14 cellular contexts compared by ENCODE assay signal in the genomic region with DNA sequence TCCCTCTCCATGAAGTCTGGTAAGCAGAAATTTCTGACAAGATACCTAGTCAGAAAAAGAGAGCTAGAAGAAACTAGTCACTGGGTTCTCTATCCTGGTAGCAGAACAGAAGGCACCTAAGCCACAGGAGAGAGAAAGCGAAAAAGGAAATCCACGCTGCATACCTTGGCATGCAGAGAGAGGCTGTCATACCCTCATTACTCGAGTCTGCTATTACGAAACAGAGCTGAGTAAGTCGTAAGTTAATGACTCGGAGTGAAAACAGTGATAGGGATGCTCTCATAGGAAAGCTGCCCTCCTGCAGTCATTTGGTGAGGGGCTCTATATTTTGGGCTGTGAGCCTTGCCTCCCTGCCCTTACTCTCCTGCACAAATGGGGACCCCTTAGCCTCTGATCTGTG. TPM values are rescaled to one million over a fixed set of nuclear protein-coding genes. Genes with fewer than 3 reads are reported as not detected.
DNase-seq lines count a peak whose midpoint lies in the region; ATAC-seq and TF ChIP-seq lines count a peak whose summit lies in the region.
"Had no signal": no experiment of that assay in that cellular context is flagged by ENCODE, and none has a peak within 500 bp of the region (broad histone marks: within the 10 kb centered on the region; RNA-seq: fewer than 3 reads in every experiment).

No MANE protein-coding gene starts in this region.

- intact Hi-C loops in IMR-90 (cut with micrococcal nuclease), result no loop called here

- no peak overlapping the region for H3K4ac ChIP-seq in IMR-90 (ENCODE audit: low read depth, low read length)
- H3K4ac ChIP-seq in mesenchymal stem cell (ENCODE audit: low read depth in 1 of 2, low read length in 2 of 2), result no peak overlapping the region
- H3K4ac ChIP-seq in H9 (ENCODE audit: low read depth, low read length), result no peak overlapping the region

- no peak overlapping the region for H3K27ac Mint-ChIP-seq in H9
- H3K27ac Mint-ChIP-seq: stimulated activated naive CD8-positive, alpha-beta T cell treated with anti-CD3 and anti-CD28 coated beads, Interleukin-15, Interleukin-2, amounts not matched to agents 100 ng/mL and 50 ng/mL, for 24 hours; T-helper 2 cell treated with Interferon-gamma antibody and Interleukin-4, amounts not matched to agents 5 μg/mL and 100 μg/mL, for 36 hours had no signal

- no peak overlapping the region for H3K23ac ChIP-seq in IMR-90 (ENCODE audit: low read depth, low read length)
- H3K23ac ChIP-seq in mesenchymal stem cell (ENCODE audit: low read length in 2 of 2), result no peak overlapping the region
- H3K23ac ChIP-seq in H9 (ENCODE audit: insufficient read length, low read depth, low read length), result no peak overlapping the region

- H2BK120ac ChIP-seq in IMR-90 (ENCODE audit: low read depth, low read length) (no peak overlapping the region), mesenchymal stem cell (ENCODE audit: low read depth, low read length) (no peak overlapping the region), H9 (ENCODE audit: low read depth, low read length, poor library complexity, severe bottlenecking) (no peak overlapping the region)

- H4K5ac ChIP-seq in IMR-90 (ENCODE audit: low read depth, low read length) (no peak overlapping the region), H9 (ENCODE audit: insufficient read length, low read depth, low read length) (no peak overlapping the region)

- H4K91ac ChIP-seq in IMR-90 (ENCODE audit: insufficient read depth, low read depth, low read length), result no peak overlapping the region
- no peak overlapping the region for H4K91ac ChIP-seq in mesenchymal stem cell (ENCODE audit: low read length)
- no peak overlapping the region for H4K91ac ChIP-seq in H9 (ENCODE audit: insufficient read length, low read depth, low read length)

- H2BK12ac ChIP-seq in mesenchymal stem cell (ENCODE audit: low read length in 2 of 2) (no peak overlapping the region), H9 (ENCODE audit: insufficient read length, low read depth, low read length) (no peak overlapping the region)

- no peaks in the 10 kb centered on the region for H3K23me2 ChIP-seq in H9 (ENCODE audit: insufficient read length, low read depth, low read length, poor library complexity, severe bottlenecking)

- H4K20me1 ChIP-seq in IMR-90 (ENCODE audit: insufficient read depth, low read length), result no peaks in the 10 kb centered on the region
- no peaks in the 10 kb centered on the region for H4K20me1 ChIP-seq in H9 (ENCODE audit: control insufficient read depth, insufficient read depth, insufficient read length)

- TF ChIP-seq CTCF in IMR-90 (conservative IDR thresholded peaks at IDR 0.05; ENCODE audit: low read depth, low read length) (no peak), brain microvascular endothelial cell (IDR thresholded peaks at IDR 0.05; ENCODE audit: low read depth, low read length, missing control alignments) (no peak), H9 (conservative IDR thresholded peaks at IDR 0.05) (no peak)

- no peak overlapping the region for H4K8ac ChIP-seq in IMR-90 (ENCODE audit: low read depth in 2 of 2, low read length in 2 of 2)
- no peak overlapping the region for H4K8ac ChIP-seq in mesenchymal stem cell (ENCODE audit: low read length)
- H4K8ac ChIP-seq in H9 (replicated peaks; ENCODE audit: insufficient read length, low read depth, low read length), result no peak overlapping the region

- H3K14ac ChIP-seq in IMR-90 (replicated peaks; ENCODE audit: low read depth, low read length) (no peak overlapping the region), mesenchymal stem cell (ENCODE audit: low read length in 2 of 2) (no peak overlapping the region), H9 (ENCODE audit: insufficient read depth, low read length) (no peak overlapping the region)

- no peak for TF ChIP-seq RAD21 in IMR-90 (IDR thresholded peaks at IDR 0.05; ENCODE audit: low read length)

- peak; percentile 17; the same call in 1 of the 2 replicates for ATAC-seq in IMR-90 (ENCODE audit: low read depth)
- ATAC-seq in GM19035 (IDR thresholded peaks at IDR 0.05; ENCODE audit: unreplicated experiment), result no peak

- H2AK5ac ChIP-seq in IMR-90 (ENCODE audit: low read depth, low read length) (no peak overlapping the region), mesenchymal stem cell (ENCODE audit: low read length, severe bottlenecking) (no peak overlapping the region), H9 (ENCODE audit: insufficient read length, low read length) (no peak overlapping the region)

- no peak overlapping the region for H2AFZ ChIP-seq in IMR-90 (replicated peaks; ENCODE audit: low read length, poor library complexity)
- no peak overlapping the region for H2AFZ ChIP-seq in mesenchymal stem cell (ENCODE audit: low read depth, low read length)
- H2AFZ ChIP-seq in H9 (ENCODE audit: low read length), result no peak overlapping the region

- no peak overlapping the region for H3K56ac ChIP-seq in IMR-90 (ENCODE audit: extremely low read depth, insufficient read depth, low read length)
- H3K56ac ChIP-seq in H9 (ENCODE audit: insufficient read length, low read depth, low read length), result no peak overlapping the region

- H3K9ac ChIP-seq in IMR-90 (ENCODE audit: low read depth, low read length) (no peak overlapping the region), mesenchymal stem cell (ENCODE audit: low read length) (no peak overlapping the region), H9 (ENCODE audit: extremely low read depth, insufficient read length, low read length) (no peak overlapping the region)

- no peaks in the 10 kb centered on the region for H3K9me1 ChIP-seq in IMR-90 (ENCODE audit: insufficient read depth, low read length)

- no peak for TF ChIP-seq POLR2A in IMR-90 (IDR thresholded peaks at IDR 0.05; ENCODE audit: low read depth, low read length)

- no peaks in the 10 kb centered on the region for H3K9me3 Mint-ChIP-seq in H9
- H3K9me3 Mint-ChIP-seq: stimulated activated naive CD8-positive, alpha-beta T cell treated with anti-CD3 and anti-CD28 coated beads, Interleukin-15, Interleukin-2, amounts not matched to agents 100 ng/mL and 50 ng/mL, for 24 hours; T-helper 2 cell treated with Interferon-gamma antibody and Interleukin-4, amounts not matched to agents 5 μg/mL and 100 μg/mL, for 36 hours had no signal

- H3K4me3 Mint-ChIP-seq in H9, result no peak overlapping the region
- H3K4me3 Mint-ChIP-seq: stimulated activated naive CD8-positive, alpha-beta T cell treated with anti-CD3 and anti-CD28 coated beads, Interleukin-15, Interleukin-2, amounts not matched to agents 100 ng/mL and 50 ng/mL, for 24 hours; T-helper 2 cell treated with Interferon-gamma antibody and Interleukin-4, amounts not matched to agents 5 μg/mL and 100 μg/mL, for 36 hours had no signal

- H3K36me3 ChIP-seq in IMR-90 (ENCODE audit: control insufficient read depth, insufficient read depth, low read length) (no peaks in the 10 kb centered on the region), brain microvascular endothelial cell (replicated peaks) (no peaks in the 10 kb centered on the region), mesenchymal stem cell (ENCODE audit: control insufficient read depth in 1 of 2, insufficient read depth in 2 of 2, low read depth in 1 of 2, low read length in 2 of 2) (no peaks in the 10 kb centered on the region)

- H3T11ph ChIP-seq in H9 (ENCODE audit: low read length), result no peak overlapping the region

- no peaks in the 10 kb centered on the region for H3K9me3 ChIP-seq in IMR-90 (ENCODE audit: control insufficient read depth, insufficient read depth, low read length)
- H3K9me3 ChIP-seq in mesenchymal stem cell (ENCODE audit: control insufficient read depth, low read length), result no peaks in the 10 kb centered on the region
- no peaks in the 10 kb centered on the region for H3K9me3 ChIP-seq in H9 (ENCODE audit: control insufficient read depth, low read depth, low read length)

- H3K18ac ChIP-seq in IMR-90 (ENCODE audit: low read depth, low read length) (no peak overlapping the region), mesenchymal stem cell (ENCODE audit: low read depth in 1 of 2, low read length in 2 of 2) (no peak overlapping the region), H9 (ENCODE audit: insufficient read length, low read depth, low read length) (no peak overlapping the region)

- peaks cover 4% of the 10 kb centered on the region; the same call in 1 of the 2 replicates for H3K27me3 Mint-ChIP-seq in H9 (ENCODE audit: low read depth)

- POLR2A ChIA-PET in IMR-90 (lab: Charles Lee; ENCODE audit: unreplicated experiment), result no interaction called here

- H3K4me1 ChIP-seq in IMR-90 (ENCODE audit: control insufficient read depth, insufficient read depth, low read length), result no peaks in the 10 kb centered on the region
- no peaks in the 10 kb centered on the region for H3K4me1 ChIP-seq in mesenchymal stem cell (ENCODE audit: control insufficient read depth, insufficient read depth, low read depth, low read length)
- H3K4me1 ChIP-seq in H9 (ENCODE audit: insufficient read depth, low read length), result no peaks in the 10 kb centered on the region

- no peak overlapping the region for H2BK5ac ChIP-seq in IMR-90 (ENCODE audit: low read depth, low read length, poor library complexity, severe bottlenecking)
- no peak overlapping the region for H2BK5ac ChIP-seq in mesenchymal stem cell (ENCODE audit: low read depth, low read length, poor library complexity, severe bottlenecking)
- no peak overlapping the region for H2BK5ac ChIP-seq in H9 (ENCODE audit: insufficient read length, low read length)

- DNase-seq in ELR (ENCODE audit: low read depth) (peak; percentile 68), IMR-90 (peak; percentile 42), brain microvascular endothelial cell (peak; percentile 12), mesenchymal stem cell (peak; percentile 31), NCI-H2171 (lab: John Stamatoyannopoulos, UW) (no peak), H9 (no peak)
- DNase-seq: effector memory CD4-positive, alpha-beta T cell; H7; midbrain; NCI-H2081 had no signal

- H3K4me1 Mint-ChIP-seq in H9, result peaks cover 2 to 3% of the 10 kb centered on the region in 2 experiments; a peak in 2 of 4 replicates

- WGBS in IMR-90 (ENCODE audit: extremely low coverage in 2 of 2, insufficient read length in 1 of 2), 2 experiments, result 42% methylated on average over 2 of the region's 6 CpGs; no CpG with 5 or more reads in 1 of the 2 experiments
- WGBS in mesenchymal stem cell, result 37% methylated on average over 6 of the region's 6 CpGs
- no CpG with 5 or more reads among the region's 6 CpGs for WGBS in H9 (ENCODE audit: extremely low coverage, insufficient read length, low lambda C conversion rate)

- CTCF ChIA-PET in IMR-90 (lab: Yijun Ruan, JAX), result no interaction called here

- in situ Hi-C loops in IMR-90 (cut with MboI; ENCODE audit: low sequenced_read_pairs) (no loop called here), brain microvascular endothelial cell (cut with HindIII; ENCODE audit: low pct_ligation_motif_present, low sequenced_read_pairs) (no loop called here)

- BruUV-seq in IMR-90 (replicated peaks; lab: Mats Ljungman, UMichigan), result no TSS peak

- H3K79me2 ChIP-seq in H9 (ENCODE audit: insufficient read depth, low read length), result no peaks in the 10 kb centered on the region

- dilution Hi-C loops in IMR-90 (cut with HindIII; ENCODE audit: low sequenced_read_pairs, unreplicated experiment), result no loop called here

- H2AK9ac ChIP-seq in IMR-90 (replicated peaks; ENCODE audit: low read depth, low read length, poor library complexity), result no peak overlapping the region

- H3K4me2 ChIP-seq in IMR-90 (ENCODE audit: low read depth, low read length) (no peak overlapping the region), mesenchymal stem cell (ENCODE audit: low read length, poor library complexity, severe bottlenecking) (peak overlapping the region; percentile 5), H9 (ENCODE audit: insufficient read depth, insufficient read length, low read length) (no peak overlapping the region)

- peaks cover 13% of the 10 kb centered on the region for H3K27me3 ChIP-seq in IMR-90 (ENCODE audit: control insufficient read depth, insufficient read depth, low read length)
- peaks cover 14% of the 10 kb centered on the region for H3K27me3 ChIP-seq in brain microvascular endothelial cell (replicated peaks)
- peaks cover 20 to 87% of the 10 kb centered on the region in 2 experiments for H3K27me3 ChIP-seq in mesenchymal stem cell (ENCODE audit: control insufficient read depth in 1 of 2, insufficient read depth in 1 of 2, low read length in 2 of 2)
- H3K27me3 ChIP-seq in H9 (ENCODE audit: insufficient read depth, low read length), result no peaks in the 10 kb centered on the region

- no peaks in the 10 kb centered on the region for H3K36me3 Mint-ChIP-seq in H9 (ENCODE audit: insufficient read depth in 1 of 3, low read depth in 3 of 3)

- H2BK15ac ChIP-seq in IMR-90 (ENCODE audit: low read depth, low read length) (no peak overlapping the region), mesenchymal stem cell (ENCODE audit: low read depth, poor library complexity, severe bottlenecking) (no peak overlapping the region), H9 (ENCODE audit: low read depth, low read length) (no peak overlapping the region)

- H3K27ac ChIP-seq in IMR-90 (ENCODE audit: insufficient read depth, low read length) (no peak overlapping the region), brain microvascular endothelial cell (no peak overlapping the region), mesenchymal stem cell (ENCODE audit: low read length, poor library complexity, severe bottlenecking) (no peak overlapping the region), H9 (ENCODE audit: insufficient read length, low read depth, low read length) (no peak overlapping the region)

- H3K4me3 ChIP-seq in IMR-90 (ENCODE audit: insufficient read depth, low read depth, low read length) (no peak overlapping the region), brain microvascular endothelial cell (ENCODE audit: low read depth, low read length) (no peak overlapping the region), mesenchymal stem cell (ENCODE audit: insufficient read depth in 1 of 2, low read depth in 1 of 2, low read length in 2 of 2) (no peak overlapping the region)

- no peak overlapping the region for H2BK20ac ChIP-seq in IMR-90 (ENCODE audit: low read depth, low read length)
- no peak overlapping the region for H2BK20ac ChIP-seq in H9 (ENCODE audit: low read depth, low read length, poor library complexity, severe bottlenecking)

- H3K79me1 ChIP-seq in IMR-90 (ENCODE audit: low read depth in 1 of 2, low read length in 2 of 2) (no peaks in the 10 kb centered on the region), mesenchymal stem cell (replicated peaks; ENCODE audit: low read length, poor library complexity, severe bottlenecking) (no peaks in the 10 kb centered on the region), H9 (ENCODE audit: insufficient read depth, low read depth, low read length, poor library complexity, severe bottlenecking) (no peaks in the 10 kb centered on the region)

RNA-seq across cellular contexts. Expression of a gene that starts 16.2 kb away (rescaled TPM):
- total RNA-seq in IMR-90 (2012; rRNA removed) (not detected in 2 replicates), H9 (2021) (not detected in 2 replicates)
- polyA plus RNA-seq in IMR-90 (2012; rRNA removed), result not detected in 2 replicates
- not detected in 2 replicates for polyA plus RNA-seq in IMR-90 (2012; cell fraction: cytosol; rRNA removed)
- not detected in 2 replicates for polyA plus RNA-seq in IMR-90 (2012; cell fraction: nucleus; rRNA removed; ENCODE audit: low replicate concordance)
- not detected for polyA plus RNA-seq in mesenchymal stem cell (2013, experiment 1 of 2)
- polyA plus RNA-seq in mesenchymal stem cell (2013, experiment 2 of 2), result not detected
- total RNA-seq: posterior vena cava had no signal

RNA-seq across cellular contexts. Expression of a gene that starts 51.1 kb away (rescaled TPM):
- total RNA-seq in IMR-90 (2012; rRNA removed) (not detected in 2 replicates), H9 (2021) (not detected in 2 replicates)
- polyA plus RNA-seq in IMR-90 (2012; rRNA removed), result not detected in 2 replicates
- polyA plus RNA-seq in IMR-90 (2012; cell fraction: cytosol; rRNA removed), result not detected in 2 replicates
- not detected in 2 replicates for polyA plus RNA-seq in IMR-90 (2012; cell fraction: nucleus; rRNA removed; ENCODE audit: low replicate concordance)
- polyA plus RNA-seq in mesenchymal stem cell (2013, experiment 1 of 2), result not detected
- not detected for polyA plus RNA-seq in mesenchymal stem cell (2013, experiment 2 of 2)
- total RNA-seq: H7, posterior vena cava had no signal

Comparison
In these comparisons a context has a peak if more than half of its experiments do, and no peak if none do; other contexts are left out.
1. DNase-seq: peak in ELR (single experiment), IMR-90 (single experiment), brain microvascular endothelial cell (single experiment) and mesenchymal stem cell (single experiment); none in NCI-H2171 (single experiment) and H9 (single experiment).